ENCODE assay signal across 9 cellular contexts in genomic region chr6:36599791-36600209, GRCh38. TPM values are rescaled to one million over a fixed set of nuclear protein-coding genes. Genes with fewer than 3 reads are reported as not detected.
DNase-seq lines count a peak whose midpoint lies in the region; TF ChIP-seq lines count a peak whose summit lies in the region.
"Had no signal": no experiment of that assay in that cellular context is flagged by ENCODE, and none has a peak within 500 bp of the region (broad histone marks: within the 10 kb centered on the region; RNA-seq: fewer than 3 reads in every experiment).

No MANE protein-coding gene starts in this region.

- H3K27ac ChIP-seq in epithelial cell of prostate (peak overlapping the region; percentile 95), neural progenitor cell (peak overlapping the region; percentile 23), vagina (peak overlapping the region; percentile 30)
- H3K27ac ChIP-seq: SJSA1 had no signal

- H3K9me3 ChIP-seq in neural progenitor cell (ENCODE audit: low read depth) (no peaks in the 10 kb centered on the region), vagina (no peaks in the 10 kb centered on the region)
- H3K9me3 ChIP-seq: SJSA1 had no signal

- no peaks in the 10 kb centered on the region for H3K9me3 Mint-ChIP-seq in neural progenitor cell

- DNase-seq in activated CD8-positive, alpha-beta memory T cell treated with anti-CD3 and anti-CD28 coated beads, Interleukin-2, amount 50 U/mL, for 1 hour (ENCODE audit: extremely low read depth), result peak; percentile 19
- DNase-seq in epithelial cell of prostate (ENCODE audit: low read depth, low spot score) (no peak), neural progenitor cell (ENCODE audit: low spot score) (peak; percentile 56), vagina (ENCODE audit: extremely low spot score in 2 of 2) (no peak), NCI-H1930 (lab: John Stamatoyannopoulos, UW) (no peak), NCI-H2196 treated with DMSO at 0.1 percent for 48 hours (lab: John Stamatoyannopoulos, UW; ENCODE audit: unreplicated experiment) (no peak), inferior parietal cortex (ENCODE audit: extremely low spot score) (no peak)

- peak overlapping the region; percentile 98 for H3K4me2 ChIP-seq in neural progenitor cell

- peaks cover 100% of the 10 kb centered on the region for H3F3A ChIP-seq in neural progenitor cell (ENCODE audit: low read depth)

- peaks cover 12% of the 10 kb centered on the region for H3K27me3 Mint-ChIP-seq in neural progenitor cell (ENCODE audit: insufficient read depth, low read depth)

- peaks cover 49% of the 10 kb centered on the region for H3K4me1 ChIP-seq in neural progenitor cell
- peaks cover 84% of the 10 kb centered on the region for H3K4me1 ChIP-seq in vagina

- H3K36me3 Mint-ChIP-seq in neural progenitor cell, result peaks cover 72% of the 10 kb centered on the region

- no peak for TF ChIP-seq POLR2A in vagina (IDR thresholded peaks at IDR 0.05)

- peaks cover 100% of the 10 kb centered on the region for H4K20me1 ChIP-seq in neural progenitor cell (ENCODE audit: low read depth)

- H3K27ac Mint-ChIP-seq in neural progenitor cell, result no peak overlapping the region

- no peak for TF ChIP-seq EP300 in Ishikawa (IDR thresholded peaks at IDR 0.05; ENCODE audit: borderline replicate concordance)

- H3K9ac ChIP-seq in neural progenitor cell, result no peak overlapping the region

- H3K79me2 ChIP-seq in neural progenitor cell (ENCODE audit: low read depth), result peaks cover 100% of the 10 kb centered on the region

- intact Hi-C loops in vagina (cut with DNase I), result loop anchor here (5.0 to 10.0 kb wide), 2 partner anchors 52 to 175 kb away; partner anchors contain the start of gene STK38

- TF ChIP-seq RAD21 in Ishikawa (IDR thresholded peaks at IDR 0.05; ENCODE audit: low read depth), result no peak

- TF ChIP-seq CTCF in neural progenitor cell (IDR thresholded peaks at IDR 0.05), result no peak
- TF ChIP-seq CTCF in vagina (IDR thresholded peaks at IDR 0.05), result no peak

- H3K4me3 ChIP-seq in neural progenitor cell (peak overlapping the region; percentile 93), vagina (peak overlapping the region; percentile 6 to 25)
- H3K4me3 ChIP-seq: SJSA1 had no signal

- H3K4me1 Mint-ChIP-seq in neural progenitor cell, result peaks cover 49% of the 10 kb centered on the region

- H3K36me3 ChIP-seq in neural progenitor cell, result peaks cover 79% of the 10 kb centered on the region
- peaks cover 0 to 81% of the 10 kb centered on the region in 2 donors for H3K36me3 ChIP-seq in vagina

- peak overlapping the region; percentile 59 for H3K4me3 Mint-ChIP-seq in neural progenitor cell

- no peak overlapping the region for H2AFZ ChIP-seq in neural progenitor cell (replicated peaks)

- no peaks in the 10 kb centered on the region for H3K27me3 ChIP-seq in neural progenitor cell
- no peaks in the 10 kb centered on the region for H3K27me3 ChIP-seq in vagina
- H3K27me3 ChIP-seq: SJSA1 had no signal

TF ChIP-seq in Ishikawa, 13 proteins besides CTCF, POLR2A, EP300 and RAD21:
- 0 out of 2 replicates have a peak, but pooled peaks have one; percentile 51 for TF ChIP-seq EGR1 (IDR thresholded peaks at IDR 0.05)
- peak; percentile 83 for TF ChIP-seq USF1 (IDR thresholded peaks at IDR 0.05)
- TF ChIP-seq ZBTB7A (IDR thresholded peaks at IDR 0.05; ENCODE audit: low read depth), result no peak
TF ChIP-seq in Ishikawa: peak in this region for 2.

RNA-seq across cellular contexts. Expression of gene SRSF3, which starts 5.6 kb away (rescaled TPM):
- 267 and 297 TPM in 2 replicates for total RNA-seq in neural progenitor cell (ENCODE audit: low replicate concordance)
- 144 TPM for total RNA-seq in vagina

RNA-seq across cellular contexts. Expression of gene STK38, which starts 52.5 kb away (rescaled TPM):
- 26.1 and 31.9 TPM in 2 replicates for total RNA-seq in neural progenitor cell (ENCODE audit: low replicate concordance)
- total RNA-seq in vagina, result 31.9 TPM

Comparison
In these comparisons a context has a peak if more than half of its experiments do, and no peak if none do; other contexts are left out.
1. DNase-seq: peak in activated CD8-positive, alpha-beta memory T cell treated with anti-CD3 and anti-CD28 coated beads, Interleukin-2, amount 50 U/mL, for 1 hour (single experiment) and neural progenitor cell (single experiment); none in epithelial cell of prostate (single experiment), vagina (0 of 2), NCI-H1930 (0 of 2), NCI-H2196 treated with DMSO at 0.1 percent for 48 hours (single experiment) and inferior parietal cortex (single experiment).
2. H3K27ac ChIP-seq: peak in every context shown above with its lines; median percentile 95 in epithelial cell of prostate; 30 in vagina; 23 in neural progenitor cell.